In genomic region chr22:19175026-19175601, GRCh38 we compare ENCODE assay signal across 15 cellular contexts. TPM values are rescaled to one million over a fixed set of nuclear protein-coding genes. Genes with fewer than 3 reads are reported as not detected.
DNase-seq lines count a peak whose midpoint lies in the region; ATAC-seq and TF ChIP-seq lines count a peak whose summit lies in the region.
"Had no signal": no experiment of that assay in that cellular context is flagged by ENCODE, and none has a peak within 500 bp of the region (broad histone marks: within the 10 kb centered on the region; RNA-seq: fewer than 3 reads in every experiment).

No MANE protein-coding gene starts in this region.

- H3K4me3 ChIP-seq in Caco-2 (ENCODE audit: low read depth, low read length) (no peak overlapping the region), Karpas-422 (ENCODE audit: low read length) (peak overlapping the region; percentile 95), psoas muscle (no peak overlapping the region), H7 (ENCODE audit: insufficient read depth, low read depth, low read length) (no peak overlapping the region)

- no peak overlapping the region for H2AFZ ChIP-seq in Karpas-422 (ENCODE audit: low read length)

- CTCF ChIA-PET in Caco-2 (lab: Charles Lee) = no interaction called here

- no peaks in the 10 kb centered on the region for H3K27me3 ChIP-seq in Caco-2 (replicated peaks; ENCODE audit: control insufficient read depth, insufficient read depth, low read length)
- H3K27me3 ChIP-seq in Karpas-422 (ENCODE audit: low read length) = no peaks in the 10 kb centered on the region
- H3K27me3 ChIP-seq in psoas muscle (ENCODE audit: insufficient read depth in 3 of 3, low read length in 2 of 3) = no peaks in the 10 kb centered on the region
- peaks cover 11% of the 10 kb centered on the region for H3K27me3 ChIP-seq in H7 (ENCODE audit: control insufficient read depth, insufficient read depth, low read length)

- H3K79me2 ChIP-seq in Karpas-422 (ENCODE audit: low read length) = peaks cover 64% of the 10 kb centered on the region

- ATAC-seq in psoas muscle = no peak
- ATAC-seq in HG02623 (IDR thresholded peaks at IDR 0.05; ENCODE audit: unreplicated experiment) = no peak
- no peak for ATAC-seq in GM18517 (IDR thresholded peaks at IDR 0.05; ENCODE audit: unreplicated experiment)
- ATAC-seq in GM21360 (IDR thresholded peaks at IDR 0.05; ENCODE audit: unreplicated experiment) = no peak
- ATAC-seq: CD8-positive, alpha-beta T cell; sciatic nerve had no signal

- intact Hi-C loops in Caco-2 (cut with micrococcal nuclease; ENCODE audit: unreplicated experiment) (loop anchor here (5.0 kb wide), 3 partner anchors 33 to 302 kb away; partner anchors contain the start of genes CDC45, ESS2 and UFD1), psoas muscle (cut with DNase I) (loop anchor here in 1 of 2 donors (5.0 kb wide), 1 partner anchor 33 kb away; the partner anchor contains the start of gene ESS2)

- H3K9me3 ChIP-seq in Caco-2 (no peaks in the 10 kb centered on the region), Karpas-422 (ENCODE audit: low read length) (no peaks in the 10 kb centered on the region), psoas muscle (no peaks in the 10 kb centered on the region)

- H3K9me3 Mint-ChIP-seq in Caco-2 (ENCODE audit: unreplicated experiment) = no peaks in the 10 kb centered on the region
- H3K9me3 Mint-ChIP-seq: CD8-positive, alpha-beta T cell had no signal

- POLR2A ChIA-PET in Caco-2 (lab: Charles Lee) = interaction anchor here (1.0 kb wide), 1 partner anchor 30 kb away, joined by 3 read pairs; the partner anchor contains the start of gene ESS2

- 56 to 66% (median 65%) methylated on average over 7 of the region's 7 CpGs for WGBS in psoas muscle, 3 donors

- peaks cover 5% of the 10 kb centered on the region; the same call in 1 of the 2 replicates for H4K20me1 ChIP-seq in Karpas-422 (ENCODE audit: insufficient read depth, low read depth, low read length)

- H3K27ac ChIP-seq in Karpas-422 (ENCODE audit: low read length) (peak overlapping the region; percentile 97), epithelial cell of prostate (peak overlapping the region; percentile 59), psoas muscle (peak overlapping the region; percentile 60)

- peak overlapping the region; percentile 95 for H3K4me2 ChIP-seq in Karpas-422 (ENCODE audit: low read depth, low read length, poor library complexity, severe bottlenecking)

- H3K36me3 Mint-ChIP-seq in Caco-2 (ENCODE audit: insufficient read depth, unreplicated experiment) = peaks cover 62% of the 10 kb centered on the region

- H3K4me1 ChIP-seq in Caco-2 (peaks cover 48% of the 10 kb centered on the region), Karpas-422 (ENCODE audit: low read length) (peaks cover 68% of the 10 kb centered on the region), psoas muscle (peaks cover 27% of the 10 kb centered on the region)

- H3K9me2 ChIP-seq in Karpas-422 (replicated peaks; ENCODE audit: insufficient read depth, low read length) = no peaks in the 10 kb centered on the region

- BruUV-seq in Caco-2 (replicated peaks; lab: Mats Ljungman, UMichigan) = no TSS peak

- H3K4me1 Mint-ChIP-seq in Caco-2 (ENCODE audit: low read depth, unreplicated experiment) = peaks cover 27% of the 10 kb centered on the region

- H3K27me3 Mint-ChIP-seq in Caco-2 (ENCODE audit: insufficient read depth, unreplicated experiment) = no peaks in the 10 kb centered on the region

- H3K36me3 ChIP-seq in Caco-2 (ENCODE audit: control insufficient read depth, insufficient read depth, low read length) (peaks cover 5% of the 10 kb centered on the region), Karpas-422 (ENCODE audit: insufficient read depth, low read length) (no peaks in the 10 kb centered on the region; the same call in 1 of the 2 replicates), psoas muscle (ENCODE audit: insufficient read depth in 1 of 2, low read depth in 1 of 2) (peaks cover 0 to 25% of the 10 kb centered on the region in 2 donors), H7 (replicated peaks; ENCODE audit: control insufficient read depth, insufficient read depth, low read length) (peaks cover 8% of the 10 kb centered on the region)

- TF ChIP-seq CTCF in Caco-2 (IDR thresholded peaks at IDR 0.05; ENCODE audit: insufficient read depth in 1 of 2, low read depth in 1 of 2, low read length in 1 of 2, severe bottlenecking in 1 of 2, unreplicated experiment in 1 of 2) (no peak), psoas muscle (IDR thresholded peaks at IDR 0.05) (no peak)

- H3K4me3 Mint-ChIP-seq in Caco-2 (ENCODE audit: unreplicated experiment) = peak overlapping the region; percentile 78
- H3K4me3 Mint-ChIP-seq: CD8-positive, alpha-beta T cell had no signal

- no peak for DNase-seq in Caco-2
- DNase-seq in Karpas-422 = no peak
- no peak for DNase-seq in epithelial cell of prostate (ENCODE audit: low read depth, low spot score)
- peak in 1 of 2 donors; percentile 58 for DNase-seq in psoas muscle
- DNase-seq in H7 = no peak
- DNase-seq: activated CD4-positive, CD25-positive, alpha-beta regulatory T cell treated with anti-CD3 and anti-CD28 coated beads, Interleukin-2, amount 50 U/mL, for 72 hours; activated T-cell treated with anti-CD3 and anti-CD28 coated beads for 4 hours; CD8-positive, alpha-beta T cell; NCI-H2029; NK-92 treated with Interleukin-12 subunit alpha and Interleukin-12 subunit beta, amount 100 ng/mL, for 24 hours had no signal

- H3K27ac Mint-ChIP-seq in Caco-2 (ENCODE audit: unreplicated experiment) = peak overlapping the region; percentile 73
- H3K27ac Mint-ChIP-seq: CD8-positive, alpha-beta T cell had no signal

- peak overlapping the region; percentile 100 for H3K9ac ChIP-seq in Karpas-422 (ENCODE audit: low read length)

RNA-seq across cellular contexts. Expression of gene SLC25A1, which starts 3.4 kb away (rescaled TPM):
- 142 and 155 TPM in 2 replicates for total RNA-seq in Caco-2 (2022)
- 163 and 270 TPM in 2 replicates for total RNA-seq in Karpas-422 (2014; rRNA removed; shearing (Covaris generic); ENCODE audit: low replicate concordance)
- total RNA-seq in psoas muscle = 10 to 100 TPM in 2 of 4 donors, 1 to 10 TPM in 2; 7.3 to 23.1 (median 13.0) TPM
- polyA plus RNA-seq in psoas muscle = 10 to 100 TPM in 2 of 3 donors, 1 to 10 TPM in 1; 7.5 to 20.1 (median 10.8) TPM
- 171 and 188 TPM in 2 replicates for total RNA-seq in H7 (2014; rRNA removed; shearing (Covaris generic))

RNA-seq across cellular contexts. Expression of gene GSC2, which starts 25.0 kb away (rescaled TPM):
- total RNA-seq in Caco-2 (2022) = not detected in 2 replicates
- total RNA-seq in Karpas-422 (2014; rRNA removed; shearing (Covaris generic); ENCODE audit: low replicate concordance) = not detected in 2 replicates
- total RNA-seq in psoas muscle = not detected
- not detected for polyA plus RNA-seq in psoas muscle
- 0.78 TPM in 1 of 2 replicates, not detected in the other for total RNA-seq in H7 (2014; rRNA removed; shearing (Covaris generic))
- total RNA-seq: CD8-positive, alpha-beta T cell; dermis microvascular lymphatic vessel endothelial cell; sciatic nerve had no signal

RNA-seq across cellular contexts. Expression of gene ESS2, which starts 30.7 kb away (rescaled TPM):
- total RNA-seq in Caco-2 (2022) (16.6 and 16.9 TPM in 2 replicates), psoas muscle (10 to 100 TPM in 3 of 4 donors, 1 to 10 TPM in 1; 7.9 to 14.0 (median 10.9) TPM)
- total RNA-seq in Karpas-422 (2014; rRNA removed; shearing (Covaris generic); ENCODE audit: low replicate concordance) = 3.5 and 7.8 TPM in 2 replicates
- 10 to 100 TPM in 2 of 3 donors, 1 to 10 TPM in 1; 9.3 to 13.6 (median 12.6) TPM for polyA plus RNA-seq in psoas muscle
- 17.6 and 28.4 TPM in 2 replicates for total RNA-seq in H7 (2014; rRNA removed; shearing (Covaris generic))

RNA-seq across cellular contexts. Expression of gene TSSK2, which starts 44.0 kb away (rescaled TPM):
- total RNA-seq in Caco-2 (2022) = not detected in 2 replicates
- not detected in 2 replicates for total RNA-seq in Karpas-422 (2014; rRNA removed; shearing (Covaris generic); ENCODE audit: low replicate concordance)
- under 1 TPM in 1 of 4 donors, not detected in 3; 0.32 TPM for total RNA-seq in psoas muscle
- under 1 TPM; 0.14 to 0.32 (median 0.23) TPM for polyA plus RNA-seq in psoas muscle
- not detected in 2 replicates for total RNA-seq in H7 (2014; rRNA removed; shearing (Covaris generic))
- total RNA-seq: dermis microvascular lymphatic vessel endothelial cell, sciatic nerve had no signal

RNA-seq across cellular contexts. Expression of gene DGCR2, which starts 52.9 kb away (rescaled TPM):
- total RNA-seq in Caco-2 (2022) = 65.6 and 67.9 TPM in 2 replicates
- 18.6 and 31.1 TPM in 2 replicates for total RNA-seq in Karpas-422 (2014; rRNA removed; shearing (Covaris generic); ENCODE audit: low replicate concordance)
- 10 to 100 TPM; 13.1 to 27.6 (median 25.9) TPM for total RNA-seq in psoas muscle
- 10 to 100 TPM; 13.2 to 24.5 (median 15.0) TPM for polyA plus RNA-seq in psoas muscle
- 60.1 and 72.4 TPM in 2 replicates for total RNA-seq in H7 (2014; rRNA removed; shearing (Covaris generic))
